Comparison of ENCODE assay signal across 22 cellular contexts in the genomic region with DNA sequence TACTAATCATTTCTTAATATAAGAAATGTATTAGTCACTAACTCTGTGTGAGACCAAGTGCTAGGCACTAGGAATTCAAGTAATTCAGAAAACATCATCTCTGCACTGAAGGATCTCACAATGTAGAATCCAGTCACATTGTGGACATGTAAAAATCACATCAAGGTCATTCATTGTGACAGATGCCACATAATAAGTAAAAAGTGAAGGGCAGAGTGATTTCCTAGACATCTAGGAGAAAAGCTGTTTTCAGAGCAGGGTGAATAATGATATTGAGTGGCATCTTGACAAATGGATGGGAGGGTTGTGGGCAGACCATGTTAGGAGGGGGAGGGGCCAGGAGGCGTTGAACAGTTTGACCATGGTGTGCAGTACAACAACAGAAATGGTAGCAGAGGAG.
"Had no signal": no experiment of that assay in that cellular context is flagged by ENCODE, and none has a peak within 500 bp of the region (broad histone marks: within the 10 kb centered on the region; RNA-seq: fewer than 3 reads in every experiment).

No MANE protein-coding gene starts in this region.

- H3K27me3 ChIP-seq: colonic mucosa, esophagus squamous epithelium, gastrocnemius medialis, heart right ventricle, left lung had no signal

- H3K27ac ChIP-seq: colonic mucosa, epithelial cell of prostate, heart right ventricle, left lung, lower lobe of right lung had no signal

- H3K36me3 ChIP-seq: colonic mucosa, esophagus squamous epithelium, gastrocnemius medialis, heart right ventricle, left lung, lower lobe of right lung had no signal

- H3K9me3 ChIP-seq: colonic mucosa, esophagus squamous epithelium, gastrocnemius medialis, heart right ventricle, left lung, lower lobe of right lung, mucosa of descending colon had no signal

- H3K4me3 ChIP-seq: colonic mucosa, esophagus squamous epithelium, gastrocnemius medialis, heart right ventricle, left lung, lower lobe of right lung, mucosa of descending colon had no signal

- DNase-seq: colonic mucosa; cortex of kidney; effector CD8-positive, alpha-beta T cell; effector memory CD8-positive, alpha-beta T cell; endodermal cell; erythroblast; esophagus squamous epithelium; foreskin fibroblast; foreskin melanocyte; gastrocnemius medialis; glutamatergic neuron; head of caudate nucleus; heart right ventricle; hippocampal formation; left cardiac atrium; left lung; left ventricle myocardium superior; lower lobe of right lung; mesenchymal stem cell; mucosa of descending colon; naive B cell had no signal
